13 cellular contexts compared by ENCODE assay signal in the genomic region with DNA sequence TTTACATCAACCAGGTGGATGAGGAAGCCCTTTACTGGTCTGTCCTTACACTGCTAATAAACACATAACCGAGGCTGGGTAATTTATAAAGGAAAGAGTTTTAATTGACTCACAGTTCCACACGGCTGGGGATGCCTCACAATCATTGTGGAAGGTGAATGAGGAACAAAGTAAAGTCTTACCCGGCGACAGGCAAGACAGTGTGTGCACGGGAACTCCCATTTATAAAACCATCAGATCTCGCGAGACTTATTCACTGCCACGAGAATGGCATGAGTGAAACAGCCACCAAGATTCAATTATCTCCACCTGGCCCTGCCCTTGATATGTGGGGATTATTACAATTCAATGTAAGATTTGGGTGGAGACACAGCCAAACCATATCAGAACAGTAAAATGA.
DNase-seq lines count a peak whose midpoint lies in the region; ATAC-seq and TF ChIP-seq lines count a peak whose summit lies in the region.
"Had no signal": no experiment of that assay in that cellular context is flagged by ENCODE, and none has a peak within 500 bp of the region (broad histone marks: within the 10 kb centered on the region; RNA-seq: fewer than 3 reads in every experiment).

No MANE protein-coding gene starts in this region.

- peaks cover 10% of the 10 kb centered on the region for H3K4me1 Mint-ChIP-seq in T-helper 17 cell
- peaks cover 13% of the 10 kb centered on the region for H3K4me1 Mint-ChIP-seq in stimulated activated memory B cell treated with anti-CD40 and anti-IgM and Interleukin-4, amounts not matched to agents 10 μg/mL and 1 μg/mL and 100 μg/mL, for 72 hours

- no peaks in the 10 kb centered on the region for H3K9me3 Mint-ChIP-seq in stimulated activated memory B cell treated with anti-CD40 and anti-IgM and Interleukin-4, amounts not matched to agents 10 μg/mL and 1 μg/mL and 100 μg/mL, for 72 hours
- H3K9me3 Mint-ChIP-seq: IgD-negative memory B cell had no signal

- no peaks in the 10 kb centered on the region for H3K9me3 ChIP-seq in T-helper 17 cell (ENCODE audit: control insufficient read depth, low read length, poor library complexity, severe bottlenecking)
- no peaks in the 10 kb centered on the region for H3K9me3 ChIP-seq in body of pancreas

- H3K27ac ChIP-seq in body of pancreas, result no peak overlapping the region

- TF ChIP-seq CTCF in body of pancreas (IDR thresholded peaks at IDR 0.05), result no peak

- H3K36me3 ChIP-seq in body of pancreas (replicated peaks in 1 of 2; ENCODE audit: insufficient read depth in 1 of 2, low read depth in 2 of 2), result no peaks in the 10 kb centered on the region

- no peaks in the 10 kb centered on the region for H3K36me3 Mint-ChIP-seq in T-helper 17 cell (ENCODE audit: low read depth)
- no peaks in the 10 kb centered on the region for H3K36me3 Mint-ChIP-seq in stimulated activated memory B cell treated with anti-CD40 and anti-IgM and Interleukin-4, amounts not matched to agents 10 μg/mL and 1 μg/mL and 100 μg/mL, for 72 hours
- H3K36me3 Mint-ChIP-seq: activated naive CD8-positive, alpha-beta T cell; IgD-negative memory B cell had no signal

- intact Hi-C loops in body of pancreas (cut with DNase I), result no loop called here

- peak overlapping the region; percentile 76 for H3K27ac Mint-ChIP-seq in T-helper 17 cell
- no peak overlapping the region for H3K27ac Mint-ChIP-seq in stimulated activated memory B cell treated with anti-CD40 and anti-IgM and Interleukin-4, amounts not matched to agents 10 μg/mL and 1 μg/mL and 100 μg/mL, for 72 hours
- H3K27ac Mint-ChIP-seq: activated naive CD8-positive, alpha-beta T cell; IgD-negative memory B cell had no signal

- no peak overlapping the region for H3K4me3 ChIP-seq in body of pancreas

- H3K27me3 ChIP-seq in body of pancreas, result no peaks in the 10 kb centered on the region

- TF ChIP-seq POLR2A in body of pancreas (IDR thresholded peaks at IDR 0.05), result no peak

- DNase-seq in T-helper 17 cell (no peak), body of pancreas (no peak)
- no peak for DNase-seq in activated CD8-positive, alpha-beta memory T cell treated with anti-CD3 and anti-CD28 coated beads, Interleukin-2, amount 50 U/mL, for 4 hours
- DNase-seq: mesendoderm, OCI-M1, T1000 had no signal

- no peaks in the 10 kb centered on the region for H3K27me3 Mint-ChIP-seq in T-helper 17 cell
- H3K27me3 Mint-ChIP-seq in stimulated activated memory B cell treated with anti-CD40 and anti-IgM and Interleukin-4, amounts not matched to agents 10 μg/mL and 1 μg/mL and 100 μg/mL, for 72 hours, result peaks cover 42% of the 10 kb centered on the region
- H3K27me3 Mint-ChIP-seq: activated naive CD8-positive, alpha-beta T cell had no signal

- no peak overlapping the region for H3K4me3 Mint-ChIP-seq in T-helper 17 cell
- H3K4me3 Mint-ChIP-seq in stimulated activated memory B cell treated with anti-CD40 and anti-IgM and Interleukin-4, amounts not matched to agents 10 μg/mL and 1 μg/mL and 100 μg/mL, for 72 hours, result no peak overlapping the region
- H3K4me3 Mint-ChIP-seq: activated naive CD8-positive, alpha-beta T cell; IgD-negative memory B cell had no signal

- WGBS in body of pancreas, 2 donors, result 71 to 79% methylated on average over 8 of the region's 8 CpGs

- ATAC-seq in GM19025 (IDR thresholded peaks at IDR 0.05; ENCODE audit: low read depth, unreplicated experiment), result peak; percentile 24
- ATAC-seq in HG03175 (IDR thresholded peaks at IDR 0.05; ENCODE audit: unreplicated experiment), result peak; percentile 21
- ATAC-seq in T-helper 17 cell, result no peak
- ATAC-seq in stimulated activated memory B cell treated with anti-CD40 and anti-IgM and Interleukin-4, amounts not matched to agents 10 μg/mL and 1 μg/mL and 100 μg/mL, for 72 hours, result peak; percentile 70
- no peak for ATAC-seq in GM19328 (IDR thresholded peaks at IDR 0.05; ENCODE audit: unreplicated experiment)
- ATAC-seq in body of pancreas, result no peak
- ATAC-seq: esophagus mucosa had no signal

- H3K4me1 ChIP-seq in body of pancreas, result no peaks in the 10 kb centered on the region

Comparison
In these comparisons a context has a peak if more than half of its experiments do, and no peak if none do; other contexts are left out.
1. ATAC-seq: peak in GM19025 (single experiment), HG03175 (single experiment) and stimulated activated memory B cell treated with anti-CD40 and anti-IgM and Interleukin-4, amounts not matched to agents 10 μg/mL and 1 μg/mL and 100 μg/mL, for 72 hours (single experiment); none in T-helper 17 cell (single experiment), GM19328 (single experiment) and body of pancreas (single experiment).